8 cellular contexts compared by ENCODE assay signal in the genomic region with DNA sequence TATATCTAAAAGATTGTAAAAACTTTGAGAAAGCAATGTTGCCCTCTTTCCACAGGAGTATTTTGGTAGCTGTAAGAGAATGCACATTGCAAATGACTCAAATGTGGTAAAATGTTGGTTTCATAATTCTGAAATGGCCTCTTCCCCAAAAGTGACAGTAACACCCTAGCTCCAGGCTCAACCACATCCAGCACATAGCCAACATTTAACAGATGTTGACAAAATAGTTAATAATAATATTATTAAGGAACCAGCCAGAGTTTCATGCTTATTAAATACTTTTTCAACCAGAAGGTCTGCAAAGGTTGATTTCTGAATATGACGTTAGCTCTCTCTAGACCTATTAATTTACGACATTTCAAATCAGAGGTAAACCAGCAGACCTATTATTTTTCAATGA. TPM values are rescaled to one million over a fixed set of nuclear protein-coding genes. Genes with fewer than 3 reads are reported as not detected.
DNase-seq lines count a peak whose midpoint lies in the region; ATAC-seq, FAIRE-seq and TF ChIP-seq lines count a peak whose summit lies in the region.

No MANE protein-coding gene starts in this region.

- no peak for DNase-seq in right lobe of liver
- DNase-seq in HepG2 (ENCODE audit: low spot score): no peak
- peak; percentile 68 for DNase-seq in adipocyte (ENCODE audit: low read depth)
- no peak for DNase-seq in superior temporal gyrus (ENCODE audit: extremely low spot score)
- DNase-seq in dedifferentiated amniotic fluid mesenchymal stem cell (ENCODE audit: extremely low spot score): no peak
- no peak for DNase-seq in NCI-H1694 treated with DMSO at 0.1 percent for 48 hours (lab: John Stamatoyannopoulos, UW)

- TF ChIP-seq POLR2A in right lobe of liver (IDR thresholded peaks at IDR 0.05) (no peak), HepG2 (IDR thresholded peaks at IDR 0.05; ENCODE audit: insufficient read depth in 1 of 2, low read depth in 2 of 2, low read length in 2 of 2) (no peak)

- in situ Hi-C loops in HepG2 (cut with HindIII; ENCODE audit: extremely low pct_ligation_motif_present, low pct_unique_long_range_greater_than_20kb): no loop called here

- H3K27me3 ChIP-seq in right lobe of liver: no peaks in the 10 kb centered on the region
- H3K27me3 ChIP-seq in HepG2 (ENCODE audit: control insufficient read depth in 1 of 2, insufficient read depth in 2 of 2, low read length in 2 of 2): no peaks in the 10 kb centered on the region; a peak in 1 of 5 replicates
- no peaks in the 10 kb centered on the region for H3K27me3 ChIP-seq in adipocyte (replicated peaks; ENCODE audit: control insufficient read depth, insufficient read depth, low read length)
- H3K27me3 ChIP-seq in mucosa of stomach (ENCODE audit: control insufficient read depth, insufficient read depth, low read length): no peaks in the 10 kb centered on the region

- FAIRE-seq in HepG2 (lab: Jason Lieb, UNC): no peak

- H3K9ac ChIP-seq in HepG2 (ENCODE audit: insufficient read depth, low read depth, low read length) (no peak overlapping the region), adipocyte (ENCODE audit: low read length) (peak overlapping the region; percentile 98), mucosa of stomach (ENCODE audit: low read length) (peak overlapping the region; percentile 35)

- peak in 3 of 4 donors; percentile 39 to 55 (median 54) for ATAC-seq in right lobe of liver
- no peak for ATAC-seq in HepG2
- peak; percentile 79 for ATAC-seq in HG03378 (IDR thresholded peaks at IDR 0.05; ENCODE audit: unreplicated experiment)

- WGBS in right lobe of liver (ENCODE audit: insufficient coverage, low coverage, low lambda C conversion rate, missing lambda C conversion rate): 49% methylated on average over 2 of the region's 2 CpGs
- 13% methylated on average over 2 of the region's 2 CpGs for WGBS in HepG2 (ENCODE audit: low lambda C conversion rate)

- H3K4me2 ChIP-seq in HepG2 (ENCODE audit: low read depth, low read length): no peak overlapping the region

- BruUV-seq in HepG2 (replicated peaks; lab: Mats Ljungman, UMichigan): no TSS peak

- no peaks in the 10 kb centered on the region for H4K20me1 ChIP-seq in HepG2 (ENCODE audit: insufficient read depth, low read length)

- H3K79me2 ChIP-seq in HepG2 (ENCODE audit: insufficient read depth, low read length): no peaks in the 10 kb centered on the region

- H3K36me3 ChIP-seq in right lobe of liver (no peaks in the 10 kb centered on the region), HepG2 (replicated peaks in 1 of 2; ENCODE audit: control insufficient read depth in 1 of 2, insufficient read depth in 2 of 2, low read length in 2 of 2) (no peaks in the 10 kb centered on the region), adipocyte (ENCODE audit: control insufficient read depth, insufficient read depth, low read length, severe bottlenecking) (peaks cover 33% of the 10 kb centered on the region), mucosa of stomach (ENCODE audit: control insufficient read depth, insufficient read depth, low read length) (no peaks in the 10 kb centered on the region)

- no peak for TF ChIP-seq CTCF in right lobe of liver (IDR thresholded peaks at IDR 0.05)
- no peak for TF ChIP-seq CTCF in HepG2 (CRISPR knock-in tag; IDR thresholded peaks at IDR 0.05)

- TF ChIP-seq EP300 in HepG2 (IDR thresholded peaks at IDR 0.05; ENCODE audit: low read depth in 2 of 2, low read length in 2 of 2) (no peak), HepG2 (CRISPR knock-in tag; IDR thresholded peaks at IDR 0.05; ENCODE audit: borderline replicate concordance) (no peak)

- intact Hi-C loops in right lobe of liver (cut with DNase I): no loop called here
- intact Hi-C loops in HepG2 (cut with micrococcal nuclease; ENCODE audit: unreplicated experiment): no loop called here

- CTCF ChIA-PET in HepG2 (lab: Yijun Ruan, JAX; ENCODE audit: low intra/inter-chr PET ratio, low total read pairs): no interaction called here

- no peak overlapping the region for H2AFZ ChIP-seq in HepG2 (ENCODE audit: low read length)

- H3K27ac ChIP-seq in right lobe of liver (peak overlapping the region in 2 of 3 donors; percentile 28 to 42), HepG2 (ENCODE audit: extremely low read length, insufficient read depth, low read length) (no peak overlapping the region)

- POLR2A ChIA-PET in HepG2 (lab: Yijun Ruan, JAX): no interaction called here

- TF ChIP-seq RAD21 in HepG2 (CRISPR knock-in tag; IDR thresholded peaks at IDR 0.05): no peak

- H3K9me3 ChIP-seq in right lobe of liver (no peaks in the 10 kb centered on the region), HepG2 (ENCODE audit: low read length) (no peaks in the 10 kb centered on the region), adipocyte (ENCODE audit: control insufficient read depth, low read length) (no peaks in the 10 kb centered on the region), mucosa of stomach (ENCODE audit: control insufficient read depth, low read length) (no peaks in the 10 kb centered on the region)

- H3K4me3 ChIP-seq in right lobe of liver (peak overlapping the region in 2 of 3 donors; percentile 16 to 22), HepG2 (replicated peaks in 1 of 3; ENCODE audit: insufficient read depth in 1 of 3, low read depth in 2 of 3, low read length in 3 of 3) (no peak overlapping the region), adipocyte (ENCODE audit: low read length) (peak overlapping the region; percentile 95), mucosa of stomach (ENCODE audit: low read length) (no peak overlapping the region)

- peaks cover 0 to 2% (median 0%) of the 10 kb centered on the region in 4 donors for H3K4me1 ChIP-seq in right lobe of liver
- no peaks in the 10 kb centered on the region for H3K4me1 ChIP-seq in HepG2 (ENCODE audit: insufficient read depth, low read length)
- H3K4me1 ChIP-seq in adipocyte (ENCODE audit: control insufficient read depth, insufficient read depth, low read length): peaks cover 68% of the 10 kb centered on the region
- H3K4me1 ChIP-seq in mucosa of stomach (ENCODE audit: control insufficient read depth, insufficient read depth, low read length): peaks cover 22% of the 10 kb centered on the region

TF ChIP-seq in HepG2, 621 proteins besides CTCF, POLR2A, EP300 and RAD21 (continues in another document):
- TF ChIP-seq, protein P1, sequence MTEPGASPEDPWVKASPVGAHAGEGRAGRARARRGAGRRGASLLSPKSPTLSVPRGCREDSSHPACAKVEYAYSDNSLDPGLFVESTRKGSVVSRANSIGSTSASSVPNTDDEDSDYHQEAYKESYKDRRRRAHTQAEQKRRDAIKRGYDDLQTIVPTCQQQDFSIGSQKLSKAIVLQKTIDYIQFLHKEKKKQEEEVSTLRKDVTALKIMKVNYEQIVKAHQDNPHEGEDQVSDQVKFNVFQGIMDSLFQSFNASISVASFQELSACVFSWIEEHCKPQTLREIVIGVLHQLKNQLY (CRISPR knock-in tag; IDR thresholded peaks at IDR 0.05): no peak
- TF ChIP-seq, protein P2, sequence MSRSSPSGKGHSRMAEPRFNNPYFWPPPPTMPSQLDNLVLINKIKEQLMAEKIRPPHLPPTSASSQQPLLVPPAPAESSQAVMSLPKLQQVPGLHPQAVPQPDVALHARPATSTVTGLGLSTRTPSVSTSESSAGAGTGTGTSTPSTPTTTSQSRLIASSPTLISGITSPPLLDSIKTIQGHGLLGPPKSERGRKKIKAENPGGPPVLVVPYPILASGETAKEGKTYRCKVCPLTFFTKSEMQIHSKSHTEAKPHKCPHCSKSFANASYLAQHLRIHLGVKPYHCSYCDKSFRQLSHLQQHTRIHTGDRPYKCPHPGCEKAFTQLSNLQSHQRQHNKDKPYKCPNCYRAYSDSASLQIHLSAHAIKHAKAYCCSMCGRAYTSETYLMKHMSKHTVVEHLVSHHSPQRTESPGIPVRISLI (CRISPR knock-in tag; IDR thresholded peaks at IDR 0.05; ENCODE audit: borderline replicate concordance): no peak
- TF ChIP-seq ZNF790 (CRISPR knock-in tag; IDR thresholded peaks at IDR 0.05; ENCODE audit: borderline replicate concordance) (no peak), ZNF296 (CRISPR knock-in tag; conservative IDR thresholded peaks at IDR 0.05) (no peak), PRMT3 (CRISPR knock-in tag; IDR thresholded peaks at IDR 0.05; ENCODE audit: borderline replicate concordance, low read depth) (no peak), ARNT (IDR thresholded peaks at IDR 0.05) (no peak), KDM5A (IDR thresholded peaks at IDR 0.05; ENCODE audit: borderline replicate concordance, low read length) (no peak), KDM6A (CRISPR knock-in tag; IDR thresholded peaks at IDR 0.05; ENCODE audit: low read depth) (no peak), GPN1 (CRISPR knock-in tag; IDR thresholded peaks at IDR 0.05; ENCODE audit: borderline replicate concordance) (no peak), MIER2 (CRISPR knock-in tag; IDR thresholded peaks at IDR 0.05) (no peak), ELF1 (CRISPR knock-in tag; IDR thresholded peaks at IDR 0.05) (no peak)

RNA-seq across cellular contexts. Expression of gene ANXA1, which starts 1.3 kb away (rescaled TPM):
- total RNA-seq in right lobe of liver: 10 to 100 TPM in 4 of 6 experiments, 1 to 10 TPM in 2; 3.2 to 16.8 (median 12.5) TPM
- 0.20 and 0.24 TPM in 2 replicates for total RNA-seq in HepG2 (2016; rRNA removed; fragmentation: Illumina TruSeq; extraction: Trizol)
- not detected in 2 replicates for total RNA-seq in HepG2 (2016; cell fraction: cytosol; rRNA removed; fragmentation: Illumina TruSeq; extraction: Trizol; ENCODE audit: low read depth)
- total RNA-seq in HepG2 (2016; cell fraction: insoluble cytoplasmic fraction; rRNA removed; fragmentation: Illumina TruSeq; extraction: Trizol): not detected in 2 replicates
- not detected in 2 replicates for total RNA-seq in HepG2 (2016; cell fraction: membrane; rRNA removed; fragmentation: Illumina TruSeq; extraction: Trizol)
- total RNA-seq in HepG2 (2016; cell fraction: nucleus; rRNA removed; fragmentation: Illumina TruSeq; extraction: Trizol): not detected in 2 replicates
- polyA plus RNA-seq in HepG2 (2011; rRNA removed): 0.13 and 0.15 TPM in 2 replicates
- polyA plus RNA-seq in HepG2 (2011; cell fraction: cytosol; rRNA removed): 0.05 and 0.14 TPM in 2 replicates
- polyA plus RNA-seq in HepG2 (2011; cell fraction: nucleus; rRNA removed): not detected in 2 replicates
- polyA plus RNA-seq in HepG2 (2012): not detected in 2 replicates
- not detected in 2 replicates for polyA plus RNA-seq in HepG2 (2016; cell fraction: cytosol; fragmentation: Illumina TruSeq; extraction: Trizol; ENCODE audit: low read depth)
- 0.15 and 0.21 TPM in 2 replicates for polyA plus RNA-seq in HepG2 (2016; cell fraction: insoluble cytoplasmic fraction; fragmentation: Illumina TruSeq; extraction: Trizol; ENCODE audit: low read depth)
- polyA plus RNA-seq in HepG2 (2016; cell fraction: membrane; fragmentation: Illumina TruSeq; extraction: Trizol; ENCODE audit: low read depth): not detected in 2 replicates
- polyA plus RNA-seq in HepG2 (2016; cell fraction: nucleus; fragmentation: Illumina TruSeq; extraction: Trizol; ENCODE audit: insufficient read depth, low read depth): 0.65 TPM in 1 of 2 replicates, not detected in the other
- 0.52 and 145 TPM in 2 replicates for polyA minus RNA-seq in HepG2 (2011; rRNA and poly(A)+ RNA removed; ENCODE audit: low replicate concordance)
- polyA minus RNA-seq in HepG2 (2011; cell fraction: cytosol; rRNA and poly(A)+ RNA removed): not detected in 2 replicates
- polyA minus RNA-seq in HepG2 (2011; cell fraction: nucleus; rRNA and poly(A)+ RNA removed): 0.90 TPM in 1 of 2 replicates, not detected in the other

Comparison
In these comparisons a context has a peak if more than half of its experiments do, and no peak if none do; other contexts are left out.
1. H3K4me3 ChIP-seq: peak in right lobe of liver (2 of 3) and adipocyte (single experiment); none in HepG2 (0 of 3) and mucosa of stomach (single experiment).